In genomic region chr19:42423462-42424344, GRCh38 we compare ENCODE assay signal across 8 cellular contexts. TPM values are rescaled to one million over a fixed set of nuclear protein-coding genes. Genes with fewer than 3 reads are reported as not detected.
DNase-seq lines count a peak whose midpoint lies in the region; ATAC-seq, FAIRE-seq and TF ChIP-seq lines count a peak whose summit lies in the region.

No MANE protein-coding gene starts in this region.

- CTCF ChIA-PET in endothelial cell of umbilical vein (lab: Charles Lee), result interaction anchor here (0.7 to 3.7 kb wide), 8 partner anchors 9 to 1959 kb away, joined by 3 to 28 read pairs (median 11); no protein-coding TSS in a partner anchor

- FAIRE-seq in GM19239 (lab: Jason Lieb, UNC), result peak; percentile 92
- FAIRE-seq in endothelial cell of umbilical vein (lab: Jason Lieb, UNC), result peak; percentile 91

- TF ChIP-seq CTCF in endothelial cell of umbilical vein (IDR thresholded peaks at IDR 0.05; ENCODE audit: extremely low read depth in 1 of 2, insufficient read depth in 1 of 2, low read depth in 1 of 2, low read length in 2 of 2), result no peak

- H3K9ac ChIP-seq in endothelial cell of umbilical vein (replicated peaks; ENCODE audit: extremely low read depth, insufficient read depth, low read length), result peak overlapping the region; percentile 27

- peak overlapping the region; percentile 25 to 52 (median 49) for H3K4me3 ChIP-seq in endothelial cell of umbilical vein (replicated peaks in 1 of 3; ENCODE audit: insufficient read depth in 1 of 3, low read depth in 1 of 3, low read length in 3 of 3)

- dilution Hi-C loops in endothelial cell of umbilical vein (cut with MboI; ENCODE audit: extremely low pct_ligation_motif_present, low sequenced_read_pairs), result no loop called here

- H3K9me1 ChIP-seq in endothelial cell of umbilical vein (replicated peaks; ENCODE audit: control insufficient read depth, extremely low read depth, insufficient read depth, low read length), result no peaks in the 10 kb centered on the region

- TF ChIP-seq POLR2A in endothelial cell of umbilical vein (IDR thresholded peaks at IDR 0.05; ENCODE audit: low read depth, low read length), result no peak

- peak overlapping the region; percentile 97 for H2AFZ ChIP-seq in endothelial cell of umbilical vein (ENCODE audit: low read depth, low read length)

- H3K27ac ChIP-seq in endothelial cell of umbilical vein (ENCODE audit: insufficient read depth, low read depth, low read length), result peak overlapping the region; percentile 55

- H3K27me3 ChIP-seq in endothelial cell of umbilical vein (ENCODE audit: control insufficient read depth in 2 of 2, insufficient read depth in 2 of 2, low read length in 2 of 2), result no peaks in the 10 kb centered on the region

- peaks cover 29% of the 10 kb centered on the region for H3K4me1 ChIP-seq in endothelial cell of umbilical vein (ENCODE audit: control insufficient read depth, extremely low read depth, insufficient read depth, low read length)

- intact Hi-C loops in endothelial cell of umbilical vein (cut with micrococcal nuclease), result loop anchor here (1.0 kb wide), 3 partner anchors 10 to 26 kb away; no protein-coding TSS in a partner anchor

- peak; percentile 96 for DNase-seq in Ammon's horn (ENCODE audit: low spot score)
- DNase-seq in GM19239 (ENCODE audit: insufficient read length, low spot score), result peak; percentile 95
- DNase-seq in NCI-H82 treated with DMSO at 0.1 percent for 48 hours (lab: John Stamatoyannopoulos, UW; ENCODE audit: unreplicated experiment), result peak; percentile 50
- DNase-seq in activated CD8-positive, alpha-beta memory T cell treated with anti-CD3 and anti-CD28 coated beads, Interleukin-2, amount 50 U/mL, for 48 hours, result peak; percentile 95
- DNase-seq in endothelial cell of umbilical vein (ENCODE audit: low read depth, low spot score), result peak; percentile 88
- DNase-seq in midbrain (lab: John Stamatoyannopoulos, UW), result peak; percentile 95
- peak; percentile 78 for DNase-seq in stimulated activated CD8-positive, alpha-beta memory T cell treated with anti-CD3 and anti-CD28 coated beads, Interleukin-15, amount 100 ng/mL, for 24 hours (ENCODE audit: low read depth)

- H3K79me2 ChIP-seq in endothelial cell of umbilical vein (ENCODE audit: control insufficient read depth, insufficient read depth, low read length), result no peaks in the 10 kb centered on the region

- H3K4me2 ChIP-seq in endothelial cell of umbilical vein (ENCODE audit: insufficient read depth, low read length), result peak overlapping the region; percentile 81

- TSS peak; percentile 12 for BruUV-seq in endothelial cell of umbilical vein (replicated peaks; lab: Mats Ljungman, UMichigan)

- H3K9me3 ChIP-seq in endothelial cell of umbilical vein (replicated peaks; ENCODE audit: control insufficient read depth, insufficient read depth, low read length), result no peaks in the 10 kb centered on the region

- POLR2A ChIA-PET in endothelial cell of umbilical vein (lab: Charles Lee), result interaction anchor here (0.7 kb wide), 1 partner anchor 181 kb away, joined by 3 read pairs; the partner anchor contains the start of gene GSK3A

- H3K36me3 ChIP-seq in endothelial cell of umbilical vein (ENCODE audit: control insufficient read depth in 2 of 2, extremely low read depth in 1 of 2, insufficient read depth in 2 of 2, low read length in 2 of 2), result no peaks in the 10 kb centered on the region

- H4K20me1 ChIP-seq in endothelial cell of umbilical vein (replicated peaks; ENCODE audit: control insufficient read depth, extremely low read depth, insufficient read depth, low read length), result no peaks in the 10 kb centered on the region

- peak; percentile 86 for ATAC-seq in HG03432 (IDR thresholded peaks at IDR 0.05; ENCODE audit: unreplicated experiment)

TF ChIP-seq in endothelial cell of umbilical vein, 7 proteins besides CTCF, POLR2A, EP300 and RAD21:
- peak; percentile 63 for TF ChIP-seq MAX (IDR thresholded peaks at IDR 0.05; ENCODE audit: insufficient read depth, insufficient read length)
- TF ChIP-seq GATA2 (IDR thresholded peaks at IDR 0.05; ENCODE audit: insufficient read depth, insufficient read length, low read depth, low read length), result no peak

RNA-seq across cellular contexts. Expression of gene LIPE, which starts 3.5 kb away (rescaled TPM):
- total RNA-seq in endothelial cell of umbilical vein, result 10.4 and 13.5 TPM in 2 replicates
- polyA plus RNA-seq in endothelial cell of umbilical vein, result 3.8 and 6.0 TPM in 2 replicates
- 3.8 and 4.8 TPM in 2 replicates for polyA plus RNA-seq in endothelial cell of umbilical vein (2011; cell fraction: cytosol; rRNA removed)
- 4.2 and 5.8 TPM in 2 replicates for polyA plus RNA-seq in endothelial cell of umbilical vein (2011; cell fraction: nucleus; rRNA removed)
- polyA plus RNA-seq in endothelial cell of umbilical vein (2012), result 4.0 and 6.7 TPM in 2 replicates
- 3.4 and 4.3 TPM in 2 replicates for polyA minus RNA-seq in endothelial cell of umbilical vein
- not detected for polyA minus RNA-seq in endothelial cell of umbilical vein (2011; cell fraction: cytosol; rRNA and poly(A)+ RNA removed)
- polyA minus RNA-seq in endothelial cell of umbilical vein (2011; cell fraction: nucleus; rRNA and poly(A)+ RNA removed), result 3.2 and 6.1 TPM in 2 replicates

RNA-seq across cellular contexts. Expression of gene CXCL17, which starts 19.0 kb away (rescaled TPM):
- total RNA-seq in endothelial cell of umbilical vein, result not detected in 2 replicates
- not detected in 2 replicates for polyA plus RNA-seq in endothelial cell of umbilical vein
- polyA plus RNA-seq in endothelial cell of umbilical vein (2011; cell fraction: cytosol; rRNA removed), result not detected in 2 replicates
- polyA plus RNA-seq in endothelial cell of umbilical vein (2011; cell fraction: nucleus; rRNA removed), result not detected in 2 replicates
- not detected in 2 replicates for polyA plus RNA-seq in endothelial cell of umbilical vein (2012)
- not detected in 2 replicates for polyA minus RNA-seq in endothelial cell of umbilical vein
- polyA minus RNA-seq in endothelial cell of umbilical vein (2011; cell fraction: cytosol; rRNA and poly(A)+ RNA removed), result not detected
- polyA minus RNA-seq in endothelial cell of umbilical vein (2011; cell fraction: nucleus; rRNA and poly(A)+ RNA removed), result not detected in 2 replicates

RNA-seq across cellular contexts. Expression of gene CNFN, which starts 33.6 kb away (rescaled TPM):
- total RNA-seq in endothelial cell of umbilical vein, result 0.73 TPM in 1 of 2 replicates, not detected in the other
- 0.23 and 0.27 TPM in 2 replicates for polyA plus RNA-seq in endothelial cell of umbilical vein
- 0.75 and 0.87 TPM in 2 replicates for polyA plus RNA-seq in endothelial cell of umbilical vein (2011; cell fraction: cytosol; rRNA removed)
- polyA plus RNA-seq in endothelial cell of umbilical vein (2011; cell fraction: nucleus; rRNA removed), result not detected in 2 replicates
- 1.3 and 2.0 TPM in 2 replicates for polyA plus RNA-seq in endothelial cell of umbilical vein (2012)
- polyA minus RNA-seq in endothelial cell of umbilical vein, result 0.95 TPM in 1 of 2 replicates, not detected in the other
- polyA minus RNA-seq in endothelial cell of umbilical vein (2011; cell fraction: cytosol; rRNA and poly(A)+ RNA removed), result 4.3 TPM
- not detected in 2 replicates for polyA minus RNA-seq in endothelial cell of umbilical vein (2011; cell fraction: nucleus; rRNA and poly(A)+ RNA removed)

Comparison
In these comparisons a context has a peak if more than half of its experiments do, and no peak if none do; other contexts are left out.
1. Peak in every context shown above with its lines: DNase-seq, ATAC-seq, H3K4me3 ChIP-seq and H3K27ac ChIP-seq.